Comparison of ENCODE assay signal across 8 cellular contexts in the genomic region with DNA sequence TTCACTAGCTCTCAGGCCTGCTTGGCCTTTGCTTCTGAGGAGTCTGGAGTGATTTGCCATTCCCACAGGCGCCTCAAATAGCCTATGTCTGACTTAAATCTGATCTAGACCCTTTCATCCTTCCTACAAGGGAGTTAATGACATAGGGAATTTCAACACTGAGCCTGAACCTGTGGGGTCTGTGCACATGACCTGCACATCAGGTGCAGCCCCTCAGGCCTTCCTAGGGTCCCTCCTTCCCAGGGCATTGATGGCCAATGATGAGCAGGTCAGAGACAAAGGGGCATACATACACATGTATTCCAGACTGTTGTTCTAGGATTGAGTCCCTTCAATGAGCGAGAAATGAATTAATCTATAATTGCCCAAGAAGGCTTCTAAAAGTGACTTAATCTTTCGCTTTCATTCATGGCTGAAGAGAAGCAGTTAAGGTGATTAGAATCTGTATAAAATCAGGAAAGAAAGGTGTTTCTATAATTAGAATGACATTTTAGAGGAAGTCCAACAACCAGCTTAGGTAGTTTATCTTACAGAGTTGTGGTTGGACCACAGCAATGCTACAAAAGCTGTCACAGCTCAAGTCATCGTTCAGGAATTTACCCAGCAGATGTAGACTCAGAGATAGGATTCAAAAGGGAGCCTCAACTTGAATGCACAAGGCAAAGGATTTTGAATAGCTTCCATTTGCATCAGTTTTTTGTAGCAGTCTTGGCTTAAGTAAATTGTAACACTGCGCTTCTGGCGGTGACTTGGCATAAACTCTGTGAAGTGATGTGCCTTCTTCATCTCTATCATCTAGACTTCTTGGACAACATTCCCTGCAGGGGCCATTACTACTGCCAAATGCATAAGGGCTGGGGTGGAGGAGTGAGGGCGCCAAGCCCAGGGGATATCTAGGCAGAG. TPM values are rescaled to one million over a fixed set of nuclear protein-coding genes. Genes with fewer than 3 reads are reported as not detected.
DNase-seq lines count a peak whose midpoint lies in the region; ATAC-seq, FAIRE-seq and TF ChIP-seq lines count a peak whose summit lies in the region.

No MANE protein-coding gene starts in this region.

- H3K4me3 ChIP-seq in AG10803 (ENCODE audit: low read length) (no peak overlapping the region), WI38 (ENCODE audit: low read depth, low read length) (0 out of 2 replicates have a peak overlapping the region, but pooled peaks have one; percentile 21), foreskin fibroblast (ENCODE audit: low read depth in 1 of 2, low read length in 2 of 2) (no peak overlapping the region), spleen (peak overlapping the region in 3 of 8 donors; percentile 11 to 53 (median 11))

- peaks cover 34 to 78% (median 55%) of the 10 kb centered on the region in 6 donors for H3K4me1 ChIP-seq in spleen

- peak; percentile 42 for FAIRE-seq in GM19239 (lab: Jason Lieb, UNC)

- H3K36me3 ChIP-seq in spleen = peaks cover 0 to 6% (median 0%) of the 10 kb centered on the region in 6 donors

- DNase-seq in AG10803 (ENCODE audit: low read depth) = peak; percentile 98
- DNase-seq in GM19239 (ENCODE audit: insufficient read length, low spot score) = no peak
- DNase-seq in foreskin fibroblast = peak; percentile 87 to 93
- no peak for DNase-seq in spleen
- DNase-seq in midbrain (lab: John Stamatoyannopoulos, UW) = no peak
- no peak for DNase-seq in NCI-H2171 (lab: John Stamatoyannopoulos, UW)

- peak; percentile 21 for ATAC-seq in HG03571 (IDR thresholded peaks at IDR 0.05; ENCODE audit: unreplicated experiment)

- TF ChIP-seq CTCF in AG10803 (conservative IDR thresholded peaks at IDR 0.05; ENCODE audit: low read length) = 0 out of 2 replicates have a peak, but pooled peaks have one; percentile 23
- TF ChIP-seq CTCF in WI38 (IDR thresholded peaks at IDR 0.05; ENCODE audit: low read depth, low read length) = no peak
- no peak for TF ChIP-seq CTCF in foreskin fibroblast (IDR thresholded peaks at IDR 0.05; ENCODE audit: low read depth, low read length)
- no peak for TF ChIP-seq CTCF in spleen (IDR thresholded peaks at IDR 0.05 in 8 of 11, conservative IDR thresholded peaks at IDR 0.05 in 3 of 11)

- no peaks in the 10 kb centered on the region for H3K9me3 ChIP-seq in spleen

- H3K27me3 ChIP-seq in spleen (replicated peaks in 1 of 7) = no peaks in the 10 kb centered on the region

- WGBS in spleen, 5 donors = 54 to 62% (median 56%) methylated on average over 7 of the region's 7 CpGs

- intact Hi-C loops in spleen (cut with DNase I; ENCODE audit: low total_unique reads) = no loop called here

- peak overlapping the region; percentile 73 to 86 (median 81) for H3K27ac ChIP-seq in spleen

- no peak for TF ChIP-seq POLR2A in spleen (IDR thresholded peaks at IDR 0.05)

RNA-seq across cellular contexts. Expression of gene TBC1D7, which starts 27.0 kb away (rescaled TPM):
- total RNA-seq in spleen = 10 to 100 TPM; 10.9 to 20.9 (median 17.5) TPM
- 10 to 100 TPM; 12.2 to 15.0 (median 13.3) TPM for polyA plus RNA-seq in spleen

Comparison
In these comparisons a context has a peak if more than half of its experiments do, and no peak if none do; other contexts are left out.
1. DNase-seq: peak in AG10803 (single experiment) and foreskin fibroblast (2 of 2); none in GM19239 (single experiment), spleen (single experiment), midbrain (single experiment) and NCI-H2171 (single experiment).